11 cellular contexts compared by ENCODE assay signal in genomic region chr1:62686822-62687221, GRCh38. TPM values are rescaled to one million over a fixed set of nuclear protein-coding genes. Genes with fewer than 3 reads are reported as not detected.
DNase-seq lines count a peak whose midpoint lies in the region; FAIRE-seq and TF ChIP-seq lines count a peak whose summit lies in the region.
"Had no signal": no experiment of that assay in that cellular context is flagged by ENCODE, and none has a peak within 500 bp of the region (broad histone marks: within the 10 kb centered on the region; RNA-seq: fewer than 3 reads in every experiment).

No MANE protein-coding gene starts in this region.

- H3K79me1 ChIP-seq in mesenchymal stem cell (replicated peaks; ENCODE audit: low read length, poor library complexity, severe bottlenecking): peaks cover 1% of the 10 kb centered on the region

- no peaks in the 10 kb centered on the region for H3K27me3 Mint-ChIP-seq in astrocyte (ENCODE audit: low read depth, unreplicated experiment)

- H3K23ac ChIP-seq in mesenchymal stem cell (ENCODE audit: low read length in 2 of 2): no peak overlapping the region

- H2BK120ac ChIP-seq in mesenchymal stem cell (ENCODE audit: low read depth, low read length): no peak overlapping the region

- no peaks in the 10 kb centered on the region for H3K9me3 Mint-ChIP-seq in astrocyte (ENCODE audit: unreplicated experiment)

- no peak overlapping the region for H2AK5ac ChIP-seq in mesenchymal stem cell (ENCODE audit: low read length, severe bottlenecking)

- H3K79me2 ChIP-seq in ACC112 (ENCODE audit: control insufficient read depth, insufficient read depth, low read length, unreplicated experiment) (peaks cover 52% of the 10 kb centered on the region), astrocyte (ENCODE audit: insufficient read depth, low read length) (peaks cover 67% of the 10 kb centered on the region)

- H3K4me2 ChIP-seq in astrocyte (ENCODE audit: low read length): peak overlapping the region; percentile 98
- peak overlapping the region; percentile 32 for H3K4me2 ChIP-seq in mesenchymal stem cell (ENCODE audit: low read length, poor library complexity, severe bottlenecking)

- H3K27ac Mint-ChIP-seq in astrocyte (ENCODE audit: unreplicated experiment): peak overlapping the region; percentile 93

- H3K4me3 ChIP-seq in ACC112 (ENCODE audit: low read depth, low read length) (peak overlapping the region; percentile 94), HUES48 (ENCODE audit: low read depth, low read length) (peak overlapping the region; percentile 88), astrocyte (ENCODE audit: insufficient read depth, low read depth, low read length) (peak overlapping the region; percentile 96), mesenchymal stem cell (ENCODE audit: insufficient read depth in 1 of 2, low read depth in 1 of 2, low read length in 2 of 2) (peak overlapping the region in 1 of 2 experiments; percentile 92)

- H4K91ac ChIP-seq in mesenchymal stem cell (ENCODE audit: low read length): no peak overlapping the region

- H2BK5ac ChIP-seq in mesenchymal stem cell (ENCODE audit: low read depth, low read length, poor library complexity, severe bottlenecking): no peak overlapping the region

- H2AFZ ChIP-seq in ACC112 (ENCODE audit: low read length, unreplicated experiment) (peak overlapping the region; percentile 82), astrocyte (ENCODE audit: low read depth, low read length) (no peak overlapping the region), mesenchymal stem cell (ENCODE audit: low read depth, low read length) (no peak overlapping the region)

- FAIRE-seq in astrocyte (lab: Jason Lieb, UNC): no peak
- FAIRE-seq: G401.6 had no signal

- H3K18ac ChIP-seq in mesenchymal stem cell (ENCODE audit: low read depth in 1 of 2, low read length in 2 of 2): no peak overlapping the region

- peaks cover 28% of the 10 kb centered on the region for H3K4me1 Mint-ChIP-seq in astrocyte (ENCODE audit: low read depth, unreplicated experiment)

- no peak overlapping the region for H3K9ac ChIP-seq in HUES48 (ENCODE audit: low read depth, low read length)
- H3K9ac ChIP-seq in astrocyte (ENCODE audit: low read length): peak overlapping the region; percentile 92
- H3K9ac ChIP-seq in mesenchymal stem cell (ENCODE audit: low read length): peak overlapping the region; percentile 90

- H3K36me3 Mint-ChIP-seq in astrocyte (ENCODE audit: low read depth, unreplicated experiment): no peaks in the 10 kb centered on the region

- no peaks in the 10 kb centered on the region for H3K27me3 ChIP-seq in ACC112 (ENCODE audit: insufficient read depth, low read length)
- no peaks in the 10 kb centered on the region for H3K27me3 ChIP-seq in HUES48 (ENCODE audit: control insufficient read depth, insufficient read depth, low read length)
- H3K27me3 ChIP-seq in astrocyte (ENCODE audit: insufficient read depth, low read length): no peaks in the 10 kb centered on the region
- H3K27me3 ChIP-seq in mesenchymal stem cell (ENCODE audit: control insufficient read depth in 1 of 2, insufficient read depth in 1 of 2, low read length in 2 of 2): no peaks in the 10 kb centered on the region

- peak overlapping the region; percentile 99 for H3K4me3 Mint-ChIP-seq in astrocyte (ENCODE audit: unreplicated experiment)

- H3K4me1 ChIP-seq in ACC112 (ENCODE audit: control insufficient read depth, insufficient read depth, low read length, unreplicated experiment) (peaks cover 51% of the 10 kb centered on the region), HUES48 (ENCODE audit: control insufficient read depth, insufficient read depth, low read length) (peaks cover 32% of the 10 kb centered on the region; the same call in 1 of the 2 replicates), astrocyte (ENCODE audit: insufficient read depth, low read length) (peaks cover 41% of the 10 kb centered on the region), mesenchymal stem cell (ENCODE audit: control insufficient read depth, insufficient read depth, low read depth, low read length) (peaks cover 12% of the 10 kb centered on the region)

- no peak overlapping the region for H2BK12ac ChIP-seq in mesenchymal stem cell (ENCODE audit: low read length in 2 of 2)

- H3K4ac ChIP-seq in mesenchymal stem cell (ENCODE audit: low read depth in 1 of 2, low read length in 2 of 2): no peak overlapping the region

- TF ChIP-seq CTCF in astrocyte (IDR thresholded peaks at IDR 0.05; ENCODE audit: insufficient read depth, low read depth, low read length): no peak

- DNase-seq in astrocyte (ENCODE audit: low read depth) (no peak), mesenchymal stem cell (no peak), Ammon's horn (ENCODE audit: low spot score) (no peak), superior temporal gyrus (ENCODE audit: extremely low spot score) (no peak), posterior vena cava (ENCODE audit: low spot score) (no peak), Kasumi-1 (lab: John Stamatoyannopoulos, UW) (no peak)
- DNase-seq: NCI-H1436 treated with DMSO at 0.1 percent for 48 hours; stimulated activated CD4-positive, alpha-beta T cell treated with anti-CD3 and anti-CD28 coated beads, Interleukin-1b, Interleukin-23, amount 100 ng/mL, for 48 hours had no signal

- H3K36me3 ChIP-seq in ACC112 (ENCODE audit: insufficient read depth, low read length) (peaks cover 2% of the 10 kb centered on the region; the same call in 1 of the 2 replicates), HUES48 (ENCODE audit: control insufficient read depth, insufficient read depth, low read length) (no peaks in the 10 kb centered on the region), astrocyte (ENCODE audit: insufficient read depth, low read length) (no peaks in the 10 kb centered on the region), mesenchymal stem cell (ENCODE audit: control insufficient read depth in 1 of 2, insufficient read depth in 2 of 2, low read depth in 1 of 2, low read length in 2 of 2) (no peaks in the 10 kb centered on the region)

- no peak overlapping the region for H4K8ac ChIP-seq in mesenchymal stem cell (ENCODE audit: low read length)

- no peak overlapping the region for H2BK15ac ChIP-seq in mesenchymal stem cell (ENCODE audit: low read depth, poor library complexity, severe bottlenecking)

- no peak overlapping the region for H3K14ac ChIP-seq in mesenchymal stem cell (ENCODE audit: low read length in 2 of 2)

- intact Hi-C loops in posterior vena cava (cut with DNase I): no loop called here

- H3K9me3 ChIP-seq in HUES48 (ENCODE audit: control insufficient read depth, insufficient read depth, low read length) (no peaks in the 10 kb centered on the region), astrocyte (ENCODE audit: insufficient read depth, low read depth, low read length) (no peaks in the 10 kb centered on the region), mesenchymal stem cell (ENCODE audit: control insufficient read depth, low read length) (no peaks in the 10 kb centered on the region)

- peaks cover 47% of the 10 kb centered on the region for H4K20me1 ChIP-seq in astrocyte (ENCODE audit: insufficient read depth, low read length)

- H3K27ac ChIP-seq in ACC112 (ENCODE audit: low read depth, low read length) (no peak overlapping the region), HUES48 (ENCODE audit: low read depth, low read length) (no peak overlapping the region), astrocyte (ENCODE audit: low read depth, low read length) (no peak overlapping the region), mesenchymal stem cell (ENCODE audit: low read length, poor library complexity, severe bottlenecking) (no peak overlapping the region)

- 89% methylated on average over 5 of the region's 7 CpGs for WGBS in mesenchymal stem cell

RNA-seq across cellular contexts. Expression of gene DOCK7, which starts 1.4 kb away (rescaled TPM):
- total RNA-seq in astrocyte (68.7 and 71.2 TPM in 2 replicates), posterior vena cava (10 to 100 TPM; 39.4 to 44.1 TPM)
- 35.9 TPM for polyA plus RNA-seq in mesenchymal stem cell (2013, experiment 1 of 2)
- 37.5 TPM for polyA plus RNA-seq in mesenchymal stem cell (2013, experiment 2 of 2)
